17 cellular contexts compared by ENCODE assay signal in the genomic region with DNA sequence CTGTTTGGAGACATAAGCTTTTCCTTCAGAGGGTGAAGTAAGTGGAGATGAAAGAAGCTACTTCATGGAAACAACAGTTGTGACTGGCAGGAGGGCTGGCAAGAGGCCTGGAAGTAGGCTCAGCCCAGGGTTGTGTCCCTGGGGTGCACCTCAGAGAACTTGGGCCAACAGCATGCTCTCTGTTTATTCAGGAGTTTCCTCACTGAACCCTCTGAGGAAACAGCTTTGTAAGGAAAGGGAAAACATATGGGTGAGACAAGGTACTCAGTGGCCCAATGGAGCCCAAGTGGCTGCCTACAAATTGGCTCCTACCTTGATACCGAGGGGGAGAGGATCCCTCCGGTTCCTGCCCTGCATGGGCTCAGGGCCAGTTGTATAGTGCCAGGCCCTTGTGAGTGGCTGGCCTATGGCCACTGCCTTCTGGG.
DNase-seq lines count a peak whose midpoint lies in the region; ATAC-seq, FAIRE-seq and TF ChIP-seq lines count a peak whose summit lies in the region.
"Had no signal": no experiment of that assay in that cellular context is flagged by ENCODE, and none has a peak within 500 bp of the region (broad histone marks: within the 10 kb centered on the region; RNA-seq: fewer than 3 reads in every experiment).

No MANE protein-coding gene starts in this region.

- H3K27me3 ChIP-seq in heart right ventricle: no peaks in the 10 kb centered on the region

- 63 to 64% methylated on average over 2 of the region's 2 CpGs for WGBS in heart right ventricle, 2 donors

- no peaks in the 10 kb centered on the region for H3K36me3 ChIP-seq in heart right ventricle

- FAIRE-seq in RCC 7860 (lab: Jason Lieb, UNC): no peak
- FAIRE-seq: bronchial epithelial cell had no signal

- peaks cover 0 to 46% (median 21%) of the 10 kb centered on the region in 9 donors for H3K4me1 ChIP-seq in heart right ventricle
- H3K4me1 ChIP-seq: Caco-2 had no signal

- peak; percentile 41 to 77 (median 64) for ATAC-seq in heart right ventricle
- peak; percentile 91 for ATAC-seq in sciatic nerve
- no peak for ATAC-seq in HG03095 (IDR thresholded peaks at IDR 0.05; ENCODE audit: unreplicated experiment)

- H3K27ac ChIP-seq in heart right ventricle: peak overlapping the region in 8 of 10 donors; percentile 33 to 79 (median 48)

- TF ChIP-seq CTCF in heart right ventricle (IDR thresholded peaks at IDR 0.05) (no peak), GM10248 (IDR thresholded peaks at IDR 0.05; ENCODE audit: control extremely low read depth, extremely low read depth, low read depth, missing control alignments) (no peak)

- intact Hi-C loops in heart right ventricle (cut with DNase I) (no loop called here), sciatic nerve (cut with DNase I) (no loop called here)

- POLR2A ChIA-PET in GM10248 (lab: Yijun Ruan, JAX): no interaction called here

- no peaks in the 10 kb centered on the region for H3K9me3 ChIP-seq in heart right ventricle
- H3K9me3 ChIP-seq: Caco-2 had no signal

- CTCF ChIA-PET in GM10248 (lab: Yijun Ruan, JAX): interaction anchor here (1.0 kb wide), 1 partner anchor 13 kb away, joined by 5 read pairs; no protein-coding TSS in a partner anchor

- DNase-seq in DMS 273 treated with DMSO at 0.1 percent for 48 hours (lab: John Stamatoyannopoulos, UW) (peak; percentile 81), brain pericyte (ENCODE audit: low read depth, low spot score) (peak; percentile 73), heart right ventricle (peak; percentile 34 to 54), sciatic nerve (ENCODE audit: low spot score) (no peak), anterior cingulate cortex (lab: John Stamatoyannopoulos, UW) (no peak), GM10248 (ENCODE audit: extremely low spot score) (no peak), RCC 7860 (ENCODE audit: low spot score) (no peak)
- DNase-seq: activated CD4-positive, alpha-beta T cell treated with anti-CD3 and anti-CD28 coated beads for 4 hours; activated naive CD4-positive, alpha-beta T cell treated with anti-CD3 and anti-CD28 coated beads, Interleukin-2, amount 10 ng/mL, durations not matched to agents 7 days and 5 days; Caco-2; effector memory CD4-positive, alpha-beta T cell; NCI-H1092 treated with DMSO at 0.1 percent for 48 hours; stimulated activated naive CD4-positive, alpha-beta T cell; T-helper 9 cell had no signal

- H3K4me3 ChIP-seq in heart right ventricle: no peak overlapping the region
- H3K4me3 ChIP-seq: smooth muscle cell had no signal

Comparison
In these comparisons a context has a peak if more than half of its experiments do, and no peak if none do; other contexts are left out.
1. DNase-seq: peak in DMS 273 treated with DMSO at 0.1 percent for 48 hours (single experiment), brain pericyte (single experiment) and heart right ventricle (2 of 2); none in sciatic nerve (single experiment), anterior cingulate cortex (0 of 58), GM10248 (single experiment) and RCC 7860 (single experiment).